21 cellular contexts compared by ENCODE assay signal in the genomic region with DNA sequence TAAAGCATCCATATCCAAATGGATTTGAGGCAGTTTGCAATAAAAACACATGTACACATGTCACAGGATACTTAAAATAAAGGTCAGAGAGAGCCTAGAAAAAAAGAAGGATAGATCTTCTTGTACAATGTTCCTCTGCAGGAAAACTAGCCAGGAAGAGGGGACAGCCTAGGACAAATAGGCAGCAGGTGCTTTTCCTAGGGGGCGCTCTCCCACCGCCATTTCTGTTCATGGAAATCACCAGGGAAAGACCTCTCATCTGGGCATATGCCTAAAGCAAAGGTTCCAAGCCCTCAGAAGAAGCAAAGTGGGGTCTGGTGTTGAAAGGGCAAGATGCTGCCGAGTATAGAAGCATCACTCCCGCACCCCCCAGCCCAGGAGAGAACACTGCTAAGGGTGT.
DNase-seq lines count a peak whose midpoint lies in the region; ATAC-seq, FAIRE-seq and TF ChIP-seq lines count a peak whose summit lies in the region.
"Had no signal": no experiment of that assay in that cellular context is flagged by ENCODE, and none has a peak within 500 bp of the region (broad histone marks: within the 10 kb centered on the region; RNA-seq: fewer than 3 reads in every experiment).

No MANE protein-coding gene starts in this region.

- intact Hi-C loops in left ventricle myocardium inferior (cut with micrococcal nuclease): no loop called here
- intact Hi-C loops in Right ventricle myocardium inferior (cut with DNase I): no loop called here
- intact Hi-C loops in testis (cut with DNase I; ENCODE audit: low total_unique reads): no loop called here
- intact Hi-C loops in breast epithelium (cut with DNase I; ENCODE audit: low total_unique reads): no loop called here
- intact Hi-C loops in thyroid gland (cut with DNase I): no loop called here

- TF ChIP-seq CTCF in left ventricle myocardium inferior (IDR thresholded peaks at IDR 0.05; ENCODE audit: borderline replicate concordance): peak; percentile 8
- TF ChIP-seq CTCF in H1 (IDR thresholded peaks at IDR 0.05; ENCODE audit: control extremely low read depth in 1 of 3, insufficient read depth in 1 of 3, low read depth in 1 of 3, low read length in 3 of 3): peak; percentile 58 to 74 (median 64)
- no peak for TF ChIP-seq CTCF in testis (IDR thresholded peaks at IDR 0.05)
- no peak for TF ChIP-seq CTCF in breast epithelium (IDR thresholded peaks at IDR 0.05)
- TF ChIP-seq CTCF in thyroid gland (IDR thresholded peaks at IDR 0.05): no peak

- DNase-seq in left ventricle myocardium inferior (no peak), Right ventricle myocardium inferior (ENCODE audit: missing footprints) (no peak), NCI-H1694 (lab: John Stamatoyannopoulos, UW) (peak; percentile 72), H1 (ENCODE audit: low read depth in 1 of 2, low spot score in 2 of 2) (peak in 1 of 2 experiments; percentile 82), testis (peak; percentile 16), breast epithelium (ENCODE audit: low spot score in 2 of 2) (no peak), thyroid gland (no peak)
- DNase-seq: ACHN; activated CD4-positive, alpha-beta T cell treated with anti-CD3 and anti-CD28 coated beads for 4 hours; activated CD8-positive, alpha-beta memory T cell treated with anti-CD3 and anti-CD28 coated beads, Interleukin-2, amount 50 U/mL, for 4 hours; activated naive CD4-positive, alpha-beta T cell treated with Interleukin-2 at 50 U/mL for 16 hours; CD4-positive, CD25-positive, alpha-beta regulatory T cell; mammary epithelial cell; naive B cell; NCI-H1105 treated with DMSO at 0.1 percent for 48 hours; pancreas; stimulated activated CD4-positive, alpha-beta T cell treated with anti-CD3 and anti-CD28 coated beads, Interleukin-1b, Interleukin-23, amount 100 ng/mL, for 48 hours; T-helper 9 cell had no signal

- no peak overlapping the region for H3K23ac ChIP-seq in H1 (ENCODE audit: insufficient read length)

- TF ChIP-seq RAD21 in H1 (IDR thresholded peaks at IDR 0.05 in 1 of 2, conservative IDR thresholded peaks at IDR 0.05 in 1 of 2; ENCODE audit: low read depth in 2 of 2, low read length in 2 of 2): peak; percentile 70 to 77

- H3K4me3 ChIP-seq in left ventricle myocardium inferior (no peak overlapping the region), H1 (ENCODE audit: extremely low read depth in 1 of 4, insufficient read depth in 2 of 4, low read depth in 3 of 4, low read length in 4 of 4) (no peak overlapping the region), testis (no peak overlapping the region), breast epithelium (no peak overlapping the region), thyroid gland (replicated peaks in 1 of 3) (no peak overlapping the region)
- H3K4me3 ChIP-seq: coronary artery, pancreas, SJSA1 had no signal

- H2BK20ac ChIP-seq in H1 (ENCODE audit: low read length): no peak overlapping the region

- H3K9me3 ChIP-seq in left ventricle myocardium inferior (replicated peaks) (no peaks in the 10 kb centered on the region), H1 (ENCODE audit: insufficient read depth in 2 of 2, low read depth in 1 of 2, low read length in 1 of 2) (no peaks in the 10 kb centered on the region), testis (no peaks in the 10 kb centered on the region), breast epithelium (no peaks in the 10 kb centered on the region), thyroid gland (no peaks in the 10 kb centered on the region)
- H3K9me3 ChIP-seq: pancreas, SJSA1 had no signal

- H3K23me2 ChIP-seq in H1 (ENCODE audit: low read depth, low read length): no peaks in the 10 kb centered on the region; the same call in 1 of the 2 replicates

- 64% methylated on average over 4 of the region's 4 CpGs; no CpG with 5 or more reads in 1 of the 2 experiments for WGBS in H1 (ENCODE audit: extremely low coverage in 1 of 2, insufficient coverage in 1 of 2, insufficient read length in 1 of 2, insufficient replicate concordance in 2 of 2, low coverage in 1 of 2, low lambda C conversion rate in 2 of 2, missing lambda C conversion rate in 1 of 2), 2 experiments
- WGBS in testis, 2 donors: 82 to 84% methylated on average over 4 of the region's 4 CpGs
- whole genome bisulfite sequencing in thyroid gland, 2 donors: 65 to 67% methylated on average over 4 of the region's 4 CpGs

- H3K4me1 ChIP-seq in left ventricle myocardium inferior: no peaks in the 10 kb centered on the region
- H3K4me1 ChIP-seq in H1 (replicated peaks in 1 of 4; ENCODE audit: control insufficient read depth in 3 of 4, insufficient read depth in 4 of 4, low read length in 3 of 4): no peaks in the 10 kb centered on the region
- H3K4me1 ChIP-seq in testis: no peaks in the 10 kb centered on the region
- H3K4me1 ChIP-seq in breast epithelium: no peaks in the 10 kb centered on the region
- H3K4me1 ChIP-seq in thyroid gland: no peaks in the 10 kb centered on the region
- H3K4me1 ChIP-seq: pancreas, SJSA1 had no signal

- no peak overlapping the region for H2BK120ac ChIP-seq in H1 (replicated peaks; ENCODE audit: low read depth, low read length)

- H3K27me3 ChIP-seq in left ventricle myocardium inferior (ENCODE audit: low read depth): no peaks in the 10 kb centered on the region
- no peaks in the 10 kb centered on the region for H3K27me3 ChIP-seq in H1 (replicated peaks in 1 of 4; ENCODE audit: control insufficient read depth in 3 of 4, extremely low read depth in 1 of 4, insufficient read depth in 3 of 4, low read length in 3 of 4)
- no peaks in the 10 kb centered on the region for H3K27me3 ChIP-seq in testis
- H3K27me3 ChIP-seq in breast epithelium: no peaks in the 10 kb centered on the region
- no peaks in the 10 kb centered on the region for H3K27me3 ChIP-seq in thyroid gland
- H3K27me3 ChIP-seq: pancreas, SJSA1 had no signal

- TF ChIP-seq EP300 in H1 (IDR thresholded peaks at IDR 0.05; ENCODE audit: borderline replicate concordance in 1 of 2, low read depth in 2 of 2, low read length in 2 of 2): no peak

- H3K79me1 ChIP-seq in H1 (ENCODE audit: low read depth, low read length): no peaks in the 10 kb centered on the region

- H4K5ac ChIP-seq in H1 (ENCODE audit: insufficient read length, low read depth, low read length): no peak overlapping the region

- FAIRE-seq in H1 (lab: Jason Lieb, UNC): no peak
- FAIRE-seq: pancreas had no signal

- no peak overlapping the region for H4K8ac ChIP-seq in H1 (ENCODE audit: extremely low read depth, insufficient read depth, low read length)

- H3K9ac ChIP-seq in H1 (replicated peaks in 1 of 4; ENCODE audit: extremely low read depth in 1 of 4, low read depth in 3 of 4, low read length in 3 of 4): no peak overlapping the region

- H2BK5ac ChIP-seq in H1 (ENCODE audit: low read depth, low read length): no peak overlapping the region

- H2AK5ac ChIP-seq in H1 (ENCODE audit: low read depth, low read length): no peak overlapping the region

- no peak overlapping the region for H3K56ac ChIP-seq in H1 (replicated peaks; ENCODE audit: insufficient read length, low read depth, low read length)

- H3K4ac ChIP-seq in H1 (replicated peaks; ENCODE audit: insufficient read length, low read depth, low read length): no peak overlapping the region

- no peak overlapping the region for H2BK12ac ChIP-seq in H1 (ENCODE audit: low read depth, low read length)

- TF ChIP-seq POLR2A in H1 (IDR thresholded peaks at IDR 0.05; ENCODE audit: control extremely low read depth in 1 of 2, low read depth in 2 of 2, low read length in 2 of 2) (no peak), testis (IDR thresholded peaks at IDR 0.05) (no peak), breast epithelium (IDR thresholded peaks at IDR 0.05) (no peak), thyroid gland (IDR thresholded peaks at IDR 0.05) (no peak)

- no peak overlapping the region for H2AFZ ChIP-seq in H1 (ENCODE audit: low read length)

- no peak overlapping the region for H2BK15ac ChIP-seq in H1 (ENCODE audit: low read length)

- no peak for ATAC-seq in Right ventricle myocardium inferior
- ATAC-seq in activated CD4-positive, CD25-positive, alpha-beta regulatory T cell treated with anti-CD3 and anti-CD28 coated beads, Interleukin-2, amount 50 U/mL, for 24 hours: no peak
- ATAC-seq: pancreas had no signal

- H3K79me2 ChIP-seq in H1 (ENCODE audit: control insufficient read depth in 1 of 2, insufficient read depth in 2 of 2, low read length in 2 of 2): no peaks in the 10 kb centered on the region

- H3K14ac ChIP-seq in H1 (ENCODE audit: insufficient read length): no peak overlapping the region

- H3K36me3 ChIP-seq in left ventricle myocardium inferior (no peaks in the 10 kb centered on the region), H1 (ENCODE audit: control insufficient read depth in 2 of 4, insufficient read depth in 4 of 4, low read length in 3 of 4) (no peaks in the 10 kb centered on the region), testis (ENCODE audit: low read depth, missing control alignments) (no peaks in the 10 kb centered on the region), breast epithelium (no peaks in the 10 kb centered on the region), thyroid gland (no peaks in the 10 kb centered on the region)
- H3K36me3 ChIP-seq: pancreas, SJSA1 had no signal

- H3K4me2 ChIP-seq in H1 (ENCODE audit: insufficient read depth in 1 of 2, low read depth in 2 of 2, low read length in 2 of 2): no peak overlapping the region

- H4K91ac ChIP-seq in H1 (replicated peaks; ENCODE audit: insufficient read length, low read length): no peak overlapping the region

- CTCF ChIA-PET in H1 (lab: Charles Lee; ENCODE audit: partially characterized antibody): interaction anchor here (0.6 to 2.4 kb wide), 11 partner anchors 8 to 392 kb away, joined by 3 to 6 read pairs (median 3); no protein-coding TSS in a partner anchor

- POLR2A ChIA-PET in H1 (lab: Charles Lee; ENCODE audit: partially characterized antibody): no interaction called here

- H3K27ac ChIP-seq in left ventricle myocardium inferior (replicated peaks) (no peak overlapping the region), H1 (ENCODE audit: low read depth, low read length) (no peak overlapping the region), testis (no peak overlapping the region), breast epithelium (no peak overlapping the region), thyroid gland (no peak overlapping the region)
- H3K27ac ChIP-seq: coronary artery, pancreas, SJSA1 had no signal

- H3K18ac ChIP-seq in H1 (ENCODE audit: extremely low read depth, low read length): no peak overlapping the region

- no peaks in the 10 kb centered on the region for H4K20me1 ChIP-seq in H1 (replicated peaks in 1 of 2; ENCODE audit: control insufficient read depth in 1 of 2, insufficient read depth in 2 of 2, low read length in 2 of 2)

TF ChIP-seq in H1, 55 proteins besides CTCF, POLR2A, EP300 and RAD21 (continues in another document):
- TF ChIP-seq YY1 (IDR thresholded peaks at IDR 0.05; ENCODE audit: low read depth, low read length): peak; percentile 83
- TF ChIP-seq TAF7 (optimal IDR thresholded peaks at IDR 0.05; ENCODE audit: borderline replicate concordance, low read depth, low read length): no peak

Comparison
In these comparisons a context has a peak if more than half of its experiments do, and no peak if none do; other contexts are left out.
1. DNase-seq: peak in NCI-H1694 (single experiment) and testis (single experiment); none in left ventricle myocardium inferior (single experiment), Right ventricle myocardium inferior (single experiment), breast epithelium (0 of 2) and thyroid gland (0 of 2).
2. CTCF ChIP-seq: peak in left ventricle myocardium inferior (single experiment) and H1 (3 of 3); none in testis (0 of 3), breast epithelium (0 of 3) and thyroid gland (0 of 6).